Comparison of ENCODE assay signal across 15 cellular contexts in genomic region chr9:120388000-120388855, GRCh38.
DNase-seq lines count a peak whose midpoint lies in the region; ATAC-seq and TF ChIP-seq lines count a peak whose summit lies in the region.
"Had no signal": no experiment of that assay in that cellular context is flagged by ENCODE, and none has a peak within 500 bp of the region (broad histone marks: within the 10 kb centered on the region; RNA-seq: fewer than 3 reads in every experiment).

No MANE protein-coding gene starts in this region.

- H3K27ac ChIP-seq in RWPE1: peak overlapping the region; percentile 19
- peak overlapping the region; percentile 25 for H3K27ac ChIP-seq in layer of hippocampus (ENCODE audit: low read depth, low read length)
- H3K27ac ChIP-seq in gastrocnemius medialis: peak overlapping the region in 1 of 4 donors; percentile 31
- no peak overlapping the region for H3K27ac ChIP-seq in PC-3 (ENCODE audit: low read length)
- H3K27ac ChIP-seq: epithelial cell of prostate had no signal

- peaks cover 2% of the 10 kb centered on the region for H3F3A ChIP-seq in PC-3 (ENCODE audit: low read length, unreplicated experiment)

- no peak for TF ChIP-seq CTCF in RWPE1 (conservative IDR thresholded peaks at IDR 0.05; ENCODE audit: low read depth)
- no peak for TF ChIP-seq CTCF in gastrocnemius medialis (IDR thresholded peaks at IDR 0.05 in 4 of 5, conservative IDR thresholded peaks at IDR 0.05 in 1 of 5)
- no peak for TF ChIP-seq CTCF in PC-3 (conservative IDR thresholded peaks at IDR 0.05; ENCODE audit: low read depth, low read length)

- H3K36me3 Mint-ChIP-seq in activated CD8-positive, alpha-beta memory T cell treated with anti-CD3 and anti-CD28 coated beads, Interleukin-2, amount 10 ng/mL, durations not matched to agents 7 days and 5 days: peaks cover 17% of the 10 kb centered on the region

- H3K4me3 ChIP-seq in gastrocnemius medialis (no peak overlapping the region), PC-3 (ENCODE audit: low read length) (no peak overlapping the region)

- CTCF ChIA-PET in RWPE1 (lab: Yijun Ruan, JAX): no interaction called here
- CTCF ChIA-PET in PC-3 (lab: Charles Lee): no interaction called here
- CTCF ChIA-PET in activated CD8-positive, alpha-beta memory T cell treated with anti-CD3 and anti-CD28 coated beads, Interleukin-2, amount 10 ng/mL, durations not matched to agents 7 days and 5 days (lab: Charles Lee): interaction anchor here (1.4 kb wide), 1 partner anchor 89 kb away, joined by 3 read pairs; no protein-coding TSS in a partner anchor

- in situ Hi-C loops in gastrocnemius medialis (cut with MboI; ENCODE audit: low sequenced_read_pairs in 4 of 4): no loop called here

- H3K9ac ChIP-seq in PC-3 (ENCODE audit: low read length): no peak overlapping the region

- no peaks in the 10 kb centered on the region for H3K9me2 ChIP-seq in PC-3 (replicated peaks; ENCODE audit: low read length)

- H3K27me3 ChIP-seq in layer of hippocampus (ENCODE audit: control insufficient read depth, insufficient read depth, low read length): no peaks in the 10 kb centered on the region
- H3K27me3 ChIP-seq in gastrocnemius medialis: no peaks in the 10 kb centered on the region
- no peaks in the 10 kb centered on the region for H3K27me3 ChIP-seq in PC-3 (ENCODE audit: low read length)

- peak; percentile 46 to 60 for ATAC-seq in gastrocnemius medialis
- no peak for ATAC-seq in PC-3
- no peak for ATAC-seq in activated CD8-positive, alpha-beta memory T cell treated with anti-CD3 and anti-CD28 coated beads, Interleukin-2, amount 10 ng/mL, durations not matched to agents 7 days and 5 days
- ATAC-seq: natural killer cell treated with Interleukin-12 subunit alpha and Interleukin-12 subunit beta and Interleukin-15 and Interleukin-18, amount 100 ng/mL, for 72 hours; Panc1 had no signal

- no peaks in the 10 kb centered on the region for H4K20me1 ChIP-seq in PC-3 (ENCODE audit: low read length)

- H3K4me1 ChIP-seq in gastrocnemius medialis: peaks cover 20 to 26% of the 10 kb centered on the region in 2 donors
- peaks cover 9% of the 10 kb centered on the region for H3K4me1 ChIP-seq in PC-3 (ENCODE audit: insufficient read depth, low read length)

- no peak overlapping the region for H3K4me2 ChIP-seq in PC-3 (ENCODE audit: low read length)

- H2AFZ ChIP-seq in PC-3 (ENCODE audit: low read length): no peak overlapping the region

- no peaks in the 10 kb centered on the region for H3K4me1 Mint-ChIP-seq in activated CD8-positive, alpha-beta memory T cell treated with anti-CD3 and anti-CD28 coated beads, Interleukin-2, amount 10 ng/mL, durations not matched to agents 7 days and 5 days
- H3K4me1 Mint-ChIP-seq: CD4-positive, alpha-beta memory T cell had no signal

- no peaks in the 10 kb centered on the region for H3K27me3 Mint-ChIP-seq in activated CD8-positive, alpha-beta memory T cell treated with anti-CD3 and anti-CD28 coated beads, Interleukin-2, amount 10 ng/mL, durations not matched to agents 7 days and 5 days
- H3K27me3 Mint-ChIP-seq: CD4-positive, alpha-beta memory T cell; natural killer cell treated with Interleukin-12 subunit alpha and Interleukin-12 subunit beta and Interleukin-15 and Interleukin-18, amount 100 ng/mL, for 72 hours had no signal

- H3K36me3 ChIP-seq in gastrocnemius medialis: peaks cover 0 to 28% of the 10 kb centered on the region in 2 donors
- H3K36me3 ChIP-seq in PC-3 (ENCODE audit: low read depth, low read length): peaks cover 26% of the 10 kb centered on the region

- BruUV-seq in PC-3 (replicated peaks; lab: Mats Ljungman, UMichigan): no TSS peak

- H3K27ac Mint-ChIP-seq in activated CD8-positive, alpha-beta memory T cell treated with anti-CD3 and anti-CD28 coated beads, Interleukin-2, amount 10 ng/mL, durations not matched to agents 7 days and 5 days: no peak overlapping the region
- H3K27ac Mint-ChIP-seq: natural killer cell treated with Interleukin-12 subunit alpha and Interleukin-12 subunit beta and Interleukin-15 and Interleukin-18, amount 100 ng/mL, for 72 hours had no signal

- intact Hi-C loops in gastrocnemius medialis (cut with DNase I; ENCODE audit: low total_unique reads): loop anchor here (5.0 kb wide), 1 partner anchor 89 kb away; no protein-coding TSS in a partner anchor
- intact Hi-C loops in PC-3 (cut with micrococcal nuclease): no loop called here

- H3K79me2 ChIP-seq in PC-3 (ENCODE audit: low read length): no peaks in the 10 kb centered on the region

- POLR2A ChIA-PET in RWPE1 (lab: Yijun Ruan, JAX; ENCODE audit: low non-redundant PET): no interaction called here
- POLR2A ChIA-PET in PC-3 (lab: Charles Lee; ENCODE audit: unreplicated experiment): no interaction called here

- TF ChIP-seq POLR2A in gastrocnemius medialis (IDR thresholded peaks at IDR 0.05): no peak

- H3K9me3 ChIP-seq in gastrocnemius medialis (no peaks in the 10 kb centered on the region), PC-3 (ENCODE audit: low read length) (no peaks in the 10 kb centered on the region)

- peak; percentile 43 for DNase-seq in NCI-H146 treated with DMSO at 0.1 percent for 48 hours (lab: John Stamatoyannopoulos, UW; ENCODE audit: unreplicated experiment)
- no peak for DNase-seq in NCI-H146 (lab: John Stamatoyannopoulos, UW)
- DNase-seq in RWPE1 (ENCODE audit: low spot score): no peak
- peak; percentile 27 to 39 for DNase-seq in gastrocnemius medialis
- DNase-seq in PC-3: no peak
- no peak for DNase-seq in activated CD8-positive, alpha-beta memory T cell treated with anti-CD3 and anti-CD28 coated beads, Interleukin-2, amount 10 ng/mL, durations not matched to agents 7 days and 5 days
- DNase-seq in MV-4-11 (lab: John Stamatoyannopoulos, UW): no peak
- DNase-seq: activated T-cell treated with anti-CD3 and anti-CD28 coated beads, Interleukin-2, amount 50 U/mL, for 1 hour; CD4-positive, alpha-beta memory T cell; kidney glomerular epithelial cell; small intestine had no signal

- no peak overlapping the region for H3K4me3 Mint-ChIP-seq in activated CD8-positive, alpha-beta memory T cell treated with anti-CD3 and anti-CD28 coated beads, Interleukin-2, amount 10 ng/mL, durations not matched to agents 7 days and 5 days
- H3K4me3 Mint-ChIP-seq: CD4-positive, alpha-beta memory T cell; natural killer cell treated with Interleukin-12 subunit alpha and Interleukin-12 subunit beta and Interleukin-15 and Interleukin-18, amount 100 ng/mL, for 72 hours had no signal

- no peaks in the 10 kb centered on the region for H3K9me3 Mint-ChIP-seq in activated CD8-positive, alpha-beta memory T cell treated with anti-CD3 and anti-CD28 coated beads, Interleukin-2, amount 10 ng/mL, durations not matched to agents 7 days and 5 days (ENCODE audit: low read depth)
- H3K9me3 Mint-ChIP-seq: CD4-positive, alpha-beta memory T cell; natural killer cell treated with Interleukin-12 subunit alpha and Interleukin-12 subunit beta and Interleukin-15 and Interleukin-18, amount 100 ng/mL, for 72 hours had no signal

Comparison
In these comparisons a context has a peak if more than half of its experiments do, and no peak if none do; other contexts are left out.
1. DNase-seq: peak in NCI-H146 treated with DMSO at 0.1 percent for 48 hours (single experiment) and gastrocnemius medialis (2 of 2); none in NCI-H146 (single experiment), RWPE1 (single experiment), PC-3 (single experiment), activated CD8-positive, alpha-beta memory T cell treated with anti-CD3 and anti-CD28 coated beads, Interleukin-2, amount 10 ng/mL, durations not matched to agents 7 days and 5 days (single experiment) and MV-4-11 (single experiment).
2. ATAC-seq: peak in gastrocnemius medialis (2 of 2); none in PC-3 (single experiment) and activated CD8-positive, alpha-beta memory T cell treated with anti-CD3 and anti-CD28 coated beads, Interleukin-2, amount 10 ng/mL, durations not matched to agents 7 days and 5 days (single experiment).